Comparison of ENCODE assay signal across 12 cellular contexts in genomic region chr1:100065183-100065968, GRCh38.
DNase-seq lines count a peak whose midpoint lies in the region; ATAC-seq and TF ChIP-seq lines count a peak whose summit lies in the region.
"Had no signal": no experiment of that assay in that cellular context is flagged by ENCODE, and none has a peak within 500 bp of the region (broad histone marks: within the 10 kb centered on the region; RNA-seq: fewer than 3 reads in every experiment).

No MANE protein-coding gene starts in this region.

- H3K27ac Mint-ChIP-seq in activated CD4-positive, alpha-beta memory T cell treated with anti-CD3 and anti-CD28 coated beads for 36 hours: peak overlapping the region; percentile 64
- H3K27ac Mint-ChIP-seq in activated CD4-positive, alpha-beta memory T cell treated with anti-CD3 and anti-CD28 coated beads, Interleukin-2, amount 10 ng/mL, durations not matched to agents 7 days and 5 days: no peak overlapping the region
- peak overlapping the region; percentile 65 for H3K27ac Mint-ChIP-seq in endothelial cell (ENCODE audit: unreplicated experiment)
- peak overlapping the region; percentile 86 for H3K27ac Mint-ChIP-seq in stimulated activated effector memory CD8-positive, alpha-beta T cell treated with anti-CD3 and anti-CD28 coated beads, Interleukin-12 subunit alpha, Interleukin-12 subunit beta, amount 100 ng/mL, for 72 hours

- TF ChIP-seq CTCF in endothelial cell (IDR thresholded peaks at IDR 0.05; ENCODE audit: unreplicated experiment): no peak

- intact Hi-C loops in activated CD4-positive, alpha-beta memory T cell treated with anti-CD3 and anti-CD28 coated beads for 36 hours (cut with micrococcal nuclease): no loop called here

- peaks cover 22% of the 10 kb centered on the region for H3K4me1 Mint-ChIP-seq in activated CD4-positive, alpha-beta memory T cell treated with anti-CD3 and anti-CD28 coated beads for 36 hours (ENCODE audit: low read depth)
- peaks cover 18% of the 10 kb centered on the region for H3K4me1 Mint-ChIP-seq in activated CD4-positive, alpha-beta memory T cell treated with anti-CD3 and anti-CD28 coated beads, Interleukin-2, amount 10 ng/mL, durations not matched to agents 7 days and 5 days
- no peaks in the 10 kb centered on the region for H3K4me1 Mint-ChIP-seq in endothelial cell (ENCODE audit: unreplicated experiment)
- peaks cover 29% of the 10 kb centered on the region for H3K4me1 Mint-ChIP-seq in stimulated activated effector memory CD8-positive, alpha-beta T cell treated with anti-CD3 and anti-CD28 coated beads, Interleukin-12 subunit alpha, Interleukin-12 subunit beta, amount 100 ng/mL, for 72 hours

- no peak overlapping the region for H3K4me3 Mint-ChIP-seq in activated CD4-positive, alpha-beta memory T cell treated with anti-CD3 and anti-CD28 coated beads for 36 hours
- no peak overlapping the region for H3K4me3 Mint-ChIP-seq in activated CD4-positive, alpha-beta memory T cell treated with anti-CD3 and anti-CD28 coated beads, Interleukin-2, amount 10 ng/mL, durations not matched to agents 7 days and 5 days
- H3K4me3 Mint-ChIP-seq in endothelial cell (ENCODE audit: unreplicated experiment): no peak overlapping the region
- H3K4me3 Mint-ChIP-seq in stimulated activated effector memory CD8-positive, alpha-beta T cell treated with anti-CD3 and anti-CD28 coated beads, Interleukin-12 subunit alpha, Interleukin-12 subunit beta, amount 100 ng/mL, for 72 hours: no peak overlapping the region

- CTCF ChIA-PET in activated CD4-positive, alpha-beta memory T cell treated with anti-CD3 and anti-CD28 coated beads for 36 hours (lab: Charles Lee): interaction anchor here (1.0 kb wide), 1 partner anchor 9 kb away, joined by 3 read pairs; no protein-coding TSS in a partner anchor
- CTCF ChIA-PET in activated CD4-positive, alpha-beta memory T cell treated with anti-CD3 and anti-CD28 coated beads, Interleukin-2, amount 10 ng/mL, durations not matched to agents 7 days and 5 days (lab: Charles Lee): interaction anchor here (0.7 kb wide), 1 partner anchor 34 kb away, joined by 3 read pairs; no protein-coding TSS in a partner anchor

- H3K9me3 Mint-ChIP-seq in activated CD4-positive, alpha-beta memory T cell treated with anti-CD3 and anti-CD28 coated beads for 36 hours: no peaks in the 10 kb centered on the region
- no peaks in the 10 kb centered on the region for H3K9me3 Mint-ChIP-seq in activated CD4-positive, alpha-beta memory T cell treated with anti-CD3 and anti-CD28 coated beads, Interleukin-2, amount 10 ng/mL, durations not matched to agents 7 days and 5 days
- H3K9me3 Mint-ChIP-seq in endothelial cell (ENCODE audit: unreplicated experiment): no peaks in the 10 kb centered on the region
- H3K9me3 Mint-ChIP-seq in stimulated activated effector memory CD8-positive, alpha-beta T cell treated with anti-CD3 and anti-CD28 coated beads, Interleukin-12 subunit alpha, Interleukin-12 subunit beta, amount 100 ng/mL, for 72 hours: no peaks in the 10 kb centered on the region

- TF ChIP-seq POLR2A in GM18505 (IDR thresholded peaks at IDR 0.05; ENCODE audit: borderline replicate concordance, extremely low read depth, insufficient read depth, insufficient read length): no peak

- no peak for ATAC-seq in stimulated activated effector memory CD8-positive, alpha-beta T cell treated with anti-CD3 and anti-CD28 coated beads, Interleukin-12 subunit alpha, Interleukin-12 subunit beta, amount 100 ng/mL, for 72 hours
- no peak for ATAC-seq in GM21723 (IDR thresholded peaks at IDR 0.05; ENCODE audit: unreplicated experiment)
- ATAC-seq in GM18505 (IDR thresholded peaks at IDR 0.05; ENCODE audit: unreplicated experiment): no peak
- ATAC-seq in GM19397 (IDR thresholded peaks at IDR 0.05; ENCODE audit: unreplicated experiment): no peak

- POLR2A ChIA-PET in activated CD4-positive, alpha-beta memory T cell treated with anti-CD3 and anti-CD28 coated beads for 36 hours (lab: Charles Lee): no interaction called here
- POLR2A ChIA-PET in activated CD4-positive, alpha-beta memory T cell treated with anti-CD3 and anti-CD28 coated beads, Interleukin-2, amount 10 ng/mL, durations not matched to agents 7 days and 5 days (lab: Charles Lee): interaction anchor here (0.8 kb wide), 1 partner anchor 14 kb away, joined by 3 read pairs; no protein-coding TSS in a partner anchor

- peaks cover 53% of the 10 kb centered on the region for H3K36me3 Mint-ChIP-seq in activated CD4-positive, alpha-beta memory T cell treated with anti-CD3 and anti-CD28 coated beads for 36 hours
- peaks cover 69% of the 10 kb centered on the region for H3K36me3 Mint-ChIP-seq in activated CD4-positive, alpha-beta memory T cell treated with anti-CD3 and anti-CD28 coated beads, Interleukin-2, amount 10 ng/mL, durations not matched to agents 7 days and 5 days (ENCODE audit: low read depth)
- H3K36me3 Mint-ChIP-seq in endothelial cell (ENCODE audit: low read depth, unreplicated experiment): peaks cover 45% of the 10 kb centered on the region
- peaks cover 100% of the 10 kb centered on the region for H3K36me3 Mint-ChIP-seq in stimulated activated effector memory CD8-positive, alpha-beta T cell treated with anti-CD3 and anti-CD28 coated beads, Interleukin-12 subunit alpha, Interleukin-12 subunit beta, amount 100 ng/mL, for 72 hours

- no peaks in the 10 kb centered on the region for H3K27me3 Mint-ChIP-seq in activated CD4-positive, alpha-beta memory T cell treated with anti-CD3 and anti-CD28 coated beads for 36 hours
- H3K27me3 Mint-ChIP-seq in activated CD4-positive, alpha-beta memory T cell treated with anti-CD3 and anti-CD28 coated beads, Interleukin-2, amount 10 ng/mL, durations not matched to agents 7 days and 5 days: no peaks in the 10 kb centered on the region
- peaks cover 3% of the 10 kb centered on the region for H3K27me3 Mint-ChIP-seq in endothelial cell (ENCODE audit: unreplicated experiment)

- DNase-seq in activated CD4-positive, alpha-beta memory T cell treated with anti-CD3 and anti-CD28 coated beads for 36 hours: no peak
- DNase-seq in activated CD4-positive, alpha-beta memory T cell treated with anti-CD3 and anti-CD28 coated beads, Interleukin-2, amount 10 ng/mL, durations not matched to agents 7 days and 5 days: no peak
- DNase-seq in NCI-H2029 treated with DMSO at 0.1 percent for 48 hours (lab: John Stamatoyannopoulos, UW) (peak; percentile 27), endothelial cell (ENCODE audit: low spot score) (no peak)
- no peak for DNase-seq in stimulated activated effector memory CD8-positive, alpha-beta T cell treated with anti-CD3 and anti-CD28 coated beads, Interleukin-12 subunit alpha, Interleukin-12 subunit beta, amount 100 ng/mL, for 72 hours (ENCODE audit: low spot score in 2 of 2)
- DNase-seq: activated CD4-positive, CD25-positive, alpha-beta regulatory T cell; activated gamma-delta T cell; MG63; trophoblast cell had no signal
